Comparison of ENCODE assay signal across 22 cellular contexts in genomic region chr17:63685021-63685420, GRCh38. TPM values are rescaled to one million over a fixed set of nuclear protein-coding genes. Genes with fewer than 3 reads are reported as not detected.
DNase-seq lines count a peak whose midpoint lies in the region; ATAC-seq and TF ChIP-seq lines count a peak whose summit lies in the region.
"Had no signal": no experiment of that assay in that cellular context is flagged by ENCODE, and none has a peak within 500 bp of the region (broad histone marks: within the 10 kb centered on the region; RNA-seq: fewer than 3 reads in every experiment).

No MANE protein-coding gene starts in this region.

- no peak overlapping the region for H3K4me3 ChIP-seq in fibroblast of the aortic adventitia (ENCODE audit: low read depth, low read length)
- H3K4me3 ChIP-seq: lung, psoas muscle had no signal

- TF ChIP-seq CTCF in fibroblast of the aortic adventitia (IDR thresholded peaks at IDR 0.05; ENCODE audit: insufficient read depth, low read length), result no peak

- ATAC-seq in GM21381 (IDR thresholded peaks at IDR 0.05; ENCODE audit: unreplicated experiment), result no peak
- ATAC-seq: activated CD8-positive, alpha-beta memory T cell treated with anti-CD3 and anti-CD28 coated beads, Interleukin-2, amount 10 ng/mL, durations not matched to agents 7 days and 5 days; naive thymus-derived CD4-positive, alpha-beta T cell; psoas muscle; stimulated activated memory B cell treated with anti-CD40 and anti-IgM and Interleukin-4, amounts not matched to agents 10 μg/mL and 1 μg/mL and 100 μg/mL, for 72 hours had no signal

- DNase-seq in NCI-H2196 (lab: John Stamatoyannopoulos, UW; ENCODE audit: unreplicated experiment) (peak; percentile 24), NCI-H2196 treated with DMSO at 0.1 percent for 48 hours (lab: John Stamatoyannopoulos, UW; ENCODE audit: unreplicated experiment) (no peak), NCI-H69 (lab: John Stamatoyannopoulos, UW) (peak; percentile 73), fibroblast of the aortic adventitia (ENCODE audit: low read depth) (peak; percentile 40), renal cortical epithelial cell (ENCODE audit: low read depth) (peak; percentile 4), NCI-H1694 treated with DMSO at 0.1 percent for 48 hours (lab: John Stamatoyannopoulos, UW) (no peak), NCI-H187 treated with DMSO at 0.1 percent for 48 hours (lab: John Stamatoyannopoulos, UW) (no peak)
- DNase-seq: 8988T; activated CD4-positive, CD25-positive, alpha-beta regulatory T cell treated with anti-CD3 and anti-CD28 coated beads, Interleukin-2, amount 50 U/mL, for 72 hours; activated CD8-positive, alpha-beta memory T cell treated with anti-CD3 and anti-CD28 coated beads, Interleukin-2, amount 10 ng/mL, durations not matched to agents 7 days and 5 days; activated effector memory CD4-positive, alpha-beta T cell treated with Interleukin-2 at 50 U/mL for 16 hours; DMS153; H7; MV-4-11; naive thymus-derived CD4-positive, alpha-beta T cell; NCI-H2029; NCI-H524 treated with DMSO at 0.1 percent for 48 hours; psoas muscle; trophoblast cell had no signal

RNA-seq across cellular contexts. Expression of gene LIMD2, which starts 14.9 kb away (rescaled TPM):
- total RNA-seq in fibroblast of the aortic adventitia (ENCODE audit: low replicate concordance) (2.8 and 10.9 TPM in 2 replicates), renal cortical epithelial cell (21.9 and 26.7 TPM in 2 replicates)

RNA-seq across cellular contexts. Expression of gene STRADA, which starts 56.6 kb away (rescaled TPM):
- total RNA-seq in fibroblast of the aortic adventitia (ENCODE audit: low replicate concordance) (36.4 and 39.5 TPM in 2 replicates), renal cortical epithelial cell (10.6 and 25.9 TPM in 2 replicates)

Comparison
In these comparisons a context has a peak if more than half of its experiments do, and no peak if none do; other contexts are left out.
1. DNase-seq: peak in NCI-H2196 (single experiment), NCI-H69 (single experiment), fibroblast of the aortic adventitia (single experiment) and renal cortical epithelial cell (single experiment); none in NCI-H2196 treated with DMSO at 0.1 percent for 48 hours (single experiment), NCI-H1694 treated with DMSO at 0.1 percent for 48 hours (single experiment) and NCI-H187 treated with DMSO at 0.1 percent for 48 hours (single experiment).